In genomic region chr4:33390977-33391376, GRCh38 we compare ENCODE assay signal across 9 cellular contexts.
"Had no signal": no experiment of that assay in that cellular context is flagged by ENCODE, and none has a peak within 500 bp of the region (broad histone marks: within the 10 kb centered on the region; RNA-seq: fewer than 3 reads in every experiment).

No MANE protein-coding gene starts in this region.

- DNase-seq: H9, HCEC 1CT, IMR-90, KG1 had no signal

- FAIRE-seq: H1, H54, HTR-8/SVneo, K562 had no signal

- ATAC-seq: GM23338, K562 had no signal

- H3K4me3 ChIP-seq: GM23338, K562 had no signal

- H3K4me2 ChIP-seq: GM23338 had no signal

- H2AFZ ChIP-seq: GM23338 had no signal
